8 cellular contexts compared by ENCODE assay signal in genomic region chr2:85601771-85602475, GRCh38. TPM values are rescaled to one million over a fixed set of nuclear protein-coding genes. Genes with fewer than 3 reads are reported as not detected.
DNase-seq lines count a peak whose midpoint lies in the region; ATAC-seq and TF ChIP-seq lines count a peak whose summit lies in the region.

No MANE protein-coding gene starts in this region.

- H3K27me3 Mint-ChIP-seq in CD8-positive, alpha-beta memory T cell, result no peaks in the 10 kb centered on the region
- no peaks in the 10 kb centered on the region for H3K27me3 Mint-ChIP-seq in activated T-helper 2 cell treated with anti-CD3 and anti-CD28 coated beads, Interferon-gamma antibody, Interleukin-2, Interleukin-4, amounts not matched to agents 10 μg/mL and 5 μg/mL and 100 μg/mL, durations not matched to agents 14 hours and 24 hours and 36 hours (ENCODE audit: low read depth)
- no peaks in the 10 kb centered on the region for H3K27me3 Mint-ChIP-seq in osteocyte (ENCODE audit: unreplicated experiment)

- H3K9me3 Mint-ChIP-seq in CD8-positive, alpha-beta memory T cell, result no peaks in the 10 kb centered on the region
- H3K9me3 Mint-ChIP-seq in activated T-helper 2 cell treated with anti-CD3 and anti-CD28 coated beads, Interferon-gamma antibody, Interleukin-2, Interleukin-4, amounts not matched to agents 10 μg/mL and 5 μg/mL and 100 μg/mL, durations not matched to agents 14 hours and 24 hours and 36 hours, result no peaks in the 10 kb centered on the region
- H3K9me3 Mint-ChIP-seq in osteocyte (ENCODE audit: unreplicated experiment), result no peaks in the 10 kb centered on the region

- peaks cover 26 to 68% (median 39%) of the 10 kb centered on the region in 3 donors for H3K4me1 Mint-ChIP-seq in CD8-positive, alpha-beta memory T cell
- peaks cover 12% of the 10 kb centered on the region for H3K4me1 Mint-ChIP-seq in activated T-helper 2 cell treated with anti-CD3 and anti-CD28 coated beads, Interferon-gamma antibody, Interleukin-2, Interleukin-4, amounts not matched to agents 10 μg/mL and 5 μg/mL and 100 μg/mL, durations not matched to agents 14 hours and 24 hours and 36 hours (ENCODE audit: low read depth)
- peaks cover 41% of the 10 kb centered on the region for H3K4me1 Mint-ChIP-seq in osteocyte (ENCODE audit: unreplicated experiment)

- DNase-seq in CD8-positive, alpha-beta memory T cell, result peak in 1 of 5 donors; percentile 47
- DNase-seq in activated T-helper 2 cell treated with anti-CD3 and anti-CD28 coated beads, Interferon-gamma antibody, Interleukin-2, Interleukin-4, amounts not matched to agents 10 μg/mL and 5 μg/mL and 100 μg/mL, durations not matched to agents 14 hours and 24 hours and 36 hours (ENCODE audit: low spot score), result no peak
- DNase-seq in Right ventricle myocardium superior (peak; percentile 85), osteocyte (ENCODE audit: extremely low spot score, unreplicated experiment) (peak; percentile 87), activated gamma-delta T cell (lab: John Stamatoyannopoulos, UW) (no peak)
- no peak for DNase-seq in NK-92 treated with Interleukin-12 subunit alpha and Interleukin-12 subunit beta, amount 100 ng/mL, for 24 hours (lab: John Stamatoyannopoulos, UW)

- H3K27ac Mint-ChIP-seq in CD8-positive, alpha-beta memory T cell, result peak overlapping the region; percentile 58 to 96 (median 84)
- peak overlapping the region; percentile 33 for H3K27ac Mint-ChIP-seq in activated T-helper 2 cell treated with anti-CD3 and anti-CD28 coated beads, Interferon-gamma antibody, Interleukin-2, Interleukin-4, amounts not matched to agents 10 μg/mL and 5 μg/mL and 100 μg/mL, durations not matched to agents 14 hours and 24 hours and 36 hours
- peak overlapping the region; percentile 57 for H3K27ac Mint-ChIP-seq in osteocyte (ENCODE audit: unreplicated experiment)

- no peak for TF ChIP-seq CTCF in osteocyte (IDR thresholded peaks at IDR 0.05)

- no peaks in the 10 kb centered on the region for H3K9me3 ChIP-seq in CD8-positive, alpha-beta memory T cell (ENCODE audit: low read length)

- CTCF ChIA-PET in CD8-positive, alpha-beta memory T cell (lab: Charles Lee), result interaction anchor here (0.8 to 1.5 kb wide), 3 partner anchors 9 to 24 kb away, joined by 3 to 5 read pairs (median 4); partner anchors contain the start of gene VAMP8

- no peaks in the 10 kb centered on the region for H3K27me3 ChIP-seq in CD8-positive, alpha-beta memory T cell (ENCODE audit: insufficient read depth, low read length, poor library complexity, severe bottlenecking)

- H3K36me3 Mint-ChIP-seq in CD8-positive, alpha-beta memory T cell, result peaks cover 0 to 39% (median 2%) of the 10 kb centered on the region in 3 donors
- H3K36me3 Mint-ChIP-seq in activated T-helper 2 cell treated with anti-CD3 and anti-CD28 coated beads, Interferon-gamma antibody, Interleukin-2, Interleukin-4, amounts not matched to agents 10 μg/mL and 5 μg/mL and 100 μg/mL, durations not matched to agents 14 hours and 24 hours and 36 hours (ENCODE audit: low read depth), result peaks cover 18% of the 10 kb centered on the region
- peaks cover 7% of the 10 kb centered on the region for H3K36me3 Mint-ChIP-seq in osteocyte (ENCODE audit: unreplicated experiment)

- H3K27ac ChIP-seq in CD8-positive, alpha-beta memory T cell (ENCODE audit: low read depth, low read length), result peak overlapping the region; percentile 43

- POLR2A ChIA-PET in CD8-positive, alpha-beta memory T cell (lab: Charles Lee), result interaction anchor here (0.6 to 2.4 kb wide), 2 partner anchors 10 to 113 kb away, joined by 4 to 11 read pairs; partner anchors contain the start of gene C2orf68

- peak overlapping the region; percentile 80 to 93 (median 86) for H3K4me3 Mint-ChIP-seq in CD8-positive, alpha-beta memory T cell
- peak overlapping the region; percentile 76 for H3K4me3 Mint-ChIP-seq in activated T-helper 2 cell treated with anti-CD3 and anti-CD28 coated beads, Interferon-gamma antibody, Interleukin-2, Interleukin-4, amounts not matched to agents 10 μg/mL and 5 μg/mL and 100 μg/mL, durations not matched to agents 14 hours and 24 hours and 36 hours (ENCODE audit: low read depth)
- H3K4me3 Mint-ChIP-seq in osteocyte (ENCODE audit: unreplicated experiment), result peak overlapping the region; percentile 82

- peaks cover 27% of the 10 kb centered on the region for H3K4me1 ChIP-seq in CD8-positive, alpha-beta memory T cell (ENCODE audit: insufficient read depth, low read length)

- ATAC-seq in GM19455 (IDR thresholded peaks at IDR 0.05; ENCODE audit: unreplicated experiment), result peak; percentile 40
- ATAC-seq in HG03457 (IDR thresholded peaks at IDR 0.05; ENCODE audit: unreplicated experiment), result peak; percentile 12
- ATAC-seq in Right ventricle myocardium superior (ENCODE audit: poor library complexity), result peak; percentile 72

- intact Hi-C loops in activated T-helper 2 cell treated with anti-CD3 and anti-CD28 coated beads, Interferon-gamma antibody, Interleukin-2, Interleukin-4, amounts not matched to agents 10 μg/mL and 5 μg/mL and 100 μg/mL, durations not matched to agents 14 hours and 24 hours and 36 hours (cut with micrococcal nuclease), result loop anchor here (1.0 to 5.0 kb wide), 4 partner anchors 9 to 65 kb away; partner anchors contain the start of genes GGCX, MAT2A and USP39
- intact Hi-C loops in Right ventricle myocardium superior (cut with DNase I), result loop anchor here (2.0 kb wide), 1 partner anchor 41 kb away; the partner anchor contains the start of gene GGCX

- H3K36me3 ChIP-seq in CD8-positive, alpha-beta memory T cell (ENCODE audit: insufficient read depth, low read length), result peaks cover 8% of the 10 kb centered on the region

- H3K4me3 ChIP-seq in CD8-positive, alpha-beta memory T cell (ENCODE audit: low read length), result peak overlapping the region; percentile 96

RNA-seq across cellular contexts. Expression of gene TMEM150A, which starts 0.6 kb away (rescaled TPM):
- total RNA-seq in CD8-positive, alpha-beta memory T cell, result 1 to 10 TPM; 6.3 to 7.6 TPM
- 13.2 TPM for polyA plus RNA-seq in CD8-positive, alpha-beta memory T cell
- total RNA-seq in activated T-helper 2 cell treated with anti-CD3 and anti-CD28 coated beads, Interferon-gamma antibody, Interleukin-2, Interleukin-4, amounts not matched to agents 10 μg/mL and 5 μg/mL and 100 μg/mL, durations not matched to agents 14 hours and 24 hours and 36 hours, result 6.5 and 7.0 TPM in 2 replicates
- total RNA-seq in Right ventricle myocardium superior (9.5 TPM), osteocyte (18.2 and 20.8 TPM in 2 replicates)

RNA-seq across cellular contexts. Expression of gene RNF181, which starts 6.4 kb away (rescaled TPM):
- total RNA-seq in CD8-positive, alpha-beta memory T cell, result 10 to 100 TPM; 88.2 to 95.1 TPM
- 181 TPM for polyA plus RNA-seq in CD8-positive, alpha-beta memory T cell
- total RNA-seq in activated T-helper 2 cell treated with anti-CD3 and anti-CD28 coated beads, Interferon-gamma antibody, Interleukin-2, Interleukin-4, amounts not matched to agents 10 μg/mL and 5 μg/mL and 100 μg/mL, durations not matched to agents 14 hours and 24 hours and 36 hours, result 130 and 134 TPM in 2 replicates
- 74.5 TPM for total RNA-seq in Right ventricle myocardium superior
- total RNA-seq in osteocyte, result 77.2 and 77.3 TPM in 2 replicates

RNA-seq across cellular contexts. Expression of gene C2orf68, which starts 9.9 kb away (rescaled TPM):
- 10 to 100 TPM; 26.7 to 27.3 TPM for total RNA-seq in CD8-positive, alpha-beta memory T cell
- 17.9 TPM for polyA plus RNA-seq in CD8-positive, alpha-beta memory T cell
- total RNA-seq in activated T-helper 2 cell treated with anti-CD3 and anti-CD28 coated beads, Interferon-gamma antibody, Interleukin-2, Interleukin-4, amounts not matched to agents 10 μg/mL and 5 μg/mL and 100 μg/mL, durations not matched to agents 14 hours and 24 hours and 36 hours, result 34.7 and 35.6 TPM in 2 replicates
- 26.5 TPM for total RNA-seq in Right ventricle myocardium superior
- 40.8 and 45.1 TPM in 2 replicates for total RNA-seq in osteocyte

RNA-seq across cellular contexts. Expression of gene USP39, which starts 14.1 kb away (rescaled TPM):
- 100 to 1,000 TPM; 105 to 108 TPM for total RNA-seq in CD8-positive, alpha-beta memory T cell
- 66.1 TPM for polyA plus RNA-seq in CD8-positive, alpha-beta memory T cell
- 84.1 and 90.1 TPM in 2 replicates for total RNA-seq in activated T-helper 2 cell treated with anti-CD3 and anti-CD28 coated beads, Interferon-gamma antibody, Interleukin-2, Interleukin-4, amounts not matched to agents 10 μg/mL and 5 μg/mL and 100 μg/mL, durations not matched to agents 14 hours and 24 hours and 36 hours
- total RNA-seq in Right ventricle myocardium superior (27.3 TPM), osteocyte (44.0 and 50.9 TPM in 2 replicates)

RNA-seq across cellular contexts. Expression of gene VAMP5, which starts 17.7 kb away (rescaled TPM):
- 10 to 100 TPM; 26.4 to 28.0 TPM for total RNA-seq in CD8-positive, alpha-beta memory T cell
- polyA plus RNA-seq in CD8-positive, alpha-beta memory T cell, result 151 TPM
- 41.0 and 41.3 TPM in 2 replicates for total RNA-seq in activated T-helper 2 cell treated with anti-CD3 and anti-CD28 coated beads, Interferon-gamma antibody, Interleukin-2, Interleukin-4, amounts not matched to agents 10 μg/mL and 5 μg/mL and 100 μg/mL, durations not matched to agents 14 hours and 24 hours and 36 hours
- total RNA-seq in Right ventricle myocardium superior (56.3 TPM), osteocyte (not detected in 2 replicates)

Comparison
In these comparisons a context has a peak if more than half of its experiments do, and no peak if none do; other contexts are left out.
1. DNase-seq: peak in Right ventricle myocardium superior (single experiment) and osteocyte (single experiment); none in activated T-helper 2 cell treated with anti-CD3 and anti-CD28 coated beads, Interferon-gamma antibody, Interleukin-2, Interleukin-4, amounts not matched to agents 10 μg/mL and 5 μg/mL and 100 μg/mL, durations not matched to agents 14 hours and 24 hours and 36 hours (single experiment), activated gamma-delta T cell (single experiment) and NK-92 treated with Interleukin-12 subunit alpha and Interleukin-12 subunit beta, amount 100 ng/mL, for 24 hours (single experiment).
2. H3K27ac Mint-ChIP-seq: peak in every context shown above with its lines; median percentile 84 in CD8-positive, alpha-beta memory T cell; 57 in osteocyte; 33 in activated T-helper 2 cell treated with anti-CD3 and anti-CD28 coated beads, Interferon-gamma antibody, Interleukin-2, Interleukin-4, amounts not matched to agents 10 μg/mL and 5 μg/mL and 100 μg/mL, durations not matched to agents 14 hours and 24 hours and 36 hours.
3. ATAC-seq: peak in every context shown above with its lines; median percentile 72 in Right ventricle myocardium superior; 40 in GM19455; 12 in HG03457.
4. Peak in every context shown above with its lines, with median percentiles within 50 percentile points of each other: H3K4me3 Mint-ChIP-seq.